ENCODE assay signal across 8 cellular contexts in genomic region chr6:3163248-3163594, GRCh38. TPM values are rescaled to one million over a fixed set of nuclear protein-coding genes. Genes with fewer than 3 reads are reported as not detected.
DNase-seq lines count a peak whose midpoint lies in the region; ATAC-seq and TF ChIP-seq lines count a peak whose summit lies in the region.

No MANE protein-coding gene starts in this region.

- 27% methylated on average over 5 of the region's 13 CpGs; no CpG with 5 or more reads in 1 of the 2 experiments for WGBS in mesodermal cell (ENCODE audit: insufficient coverage in 2 of 2), 2 experiments

- TF ChIP-seq CTCF in GM13977 (IDR thresholded peaks at IDR 0.05; ENCODE audit: extremely low read depth, insufficient read depth, missing control alignments) (peak; percentile 9), astrocyte of the spinal cord (IDR thresholded peaks at IDR 0.05; ENCODE audit: low read depth, low read length) (peak; percentile 4)

- H3K9me3 ChIP-seq in mesodermal cell (ENCODE audit: control insufficient read depth, low read length) = no peaks in the 10 kb centered on the region

- H3K27ac ChIP-seq in mesodermal cell (ENCODE audit: low read depth, low read length, severe bottlenecking) = no peak overlapping the region

- H3K4me1 ChIP-seq in mesodermal cell (ENCODE audit: control insufficient read depth, insufficient read depth, low read length, poor library complexity, severe bottlenecking) = peaks cover 32% of the 10 kb centered on the region

- H3K36me3 ChIP-seq in mesodermal cell (ENCODE audit: control insufficient read depth, insufficient read depth, low read length) = no peaks in the 10 kb centered on the region

- DNase-seq in GM13977 (ENCODE audit: low spot score) (no peak), astrocyte of the spinal cord (ENCODE audit: low read depth, low spot score) (no peak), putamen (ENCODE audit: low spot score) (no peak), kidney tubule cell (ENCODE audit: low spot score) (no peak)

- peak overlapping the region; percentile 37 for H3K4me3 ChIP-seq in astrocyte of the spinal cord (ENCODE audit: low read depth, low read length)
- H3K4me3 ChIP-seq in mesodermal cell (ENCODE audit: extremely low read depth, insufficient read depth, low read length, poor library complexity, severe bottlenecking) = peak overlapping the region; percentile 55

- in situ Hi-C loops in GM13977 (cut with MboI; ENCODE audit: low pct_unique_long_range_greater_than_20kb, low sequenced_read_pairs, unreplicated experiment) = no loop called here
- in situ Hi-C loops in astrocyte of the spinal cord (cut with HindIII; ENCODE audit: low sequenced_read_pairs) = no loop called here

- peak; percentile 26 for ATAC-seq in HG03432 (IDR thresholded peaks at IDR 0.05; ENCODE audit: unreplicated experiment)
- ATAC-seq in esophagus mucosa = no peak
- no peak for ATAC-seq in HG03039 (IDR thresholded peaks at IDR 0.05; ENCODE audit: unreplicated experiment)

RNA-seq across cellular contexts. Expression of gene TUBB2A, which starts 5.9 kb away (rescaled TPM):
- polyA plus RNA-seq in mesodermal cell (2013, experiment 1 of 2) = 172 TPM
- 143 TPM for polyA plus RNA-seq in mesodermal cell (2013, experiment 2 of 2)
- 70.3 TPM for total RNA-seq in esophagus mucosa

RNA-seq across cellular contexts. Expression of gene BPHL, which starts 44.7 kb away (rescaled TPM):
- 23.3 TPM for polyA plus RNA-seq in mesodermal cell (2013, experiment 1 of 2)
- polyA plus RNA-seq in mesodermal cell (2013, experiment 2 of 2) = 21.1 TPM
- total RNA-seq in esophagus mucosa = 27.0 TPM
